In the genomic region with DNA sequence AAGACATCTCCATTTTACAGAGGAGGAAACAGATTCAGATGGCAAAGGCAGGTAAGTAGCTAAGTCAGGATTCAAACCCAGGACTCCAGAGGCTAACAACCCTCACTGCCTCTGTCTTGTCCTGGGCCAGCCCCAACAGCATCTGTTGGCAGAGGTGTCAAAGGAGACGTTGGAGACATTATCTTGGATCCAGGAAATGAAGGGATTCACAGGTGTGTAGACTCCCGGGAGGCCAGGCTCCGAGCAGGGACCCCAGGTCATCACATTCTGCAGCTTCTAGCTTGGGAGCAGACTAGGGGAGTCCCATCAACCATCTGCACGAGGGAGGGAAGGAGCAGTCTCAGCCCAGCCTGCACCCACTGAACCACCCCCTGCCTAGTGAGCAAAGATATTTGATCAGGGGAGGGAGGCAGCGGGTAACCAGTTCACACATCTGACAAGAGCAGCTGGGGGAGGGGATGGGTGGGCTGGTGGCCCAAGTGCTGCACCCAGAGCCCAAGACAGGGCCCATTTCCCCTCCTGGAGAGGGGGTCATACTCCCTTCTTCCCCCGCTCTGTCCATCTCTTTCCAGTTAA, we compare ENCODE assay signal across 9 cellular contexts. TPM values are rescaled to one million over a fixed set of nuclear protein-coding genes. Genes with fewer than 3 reads are reported as not detected.
A peak's percentile ranks its signal among the peaks of the same experiment; 100 is the strongest.
DNase-seq lines count a peak whose midpoint lies in the region; ATAC-seq and TF ChIP-seq lines count a peak whose summit lies in the region.
"Had no signal": no experiment of that assay in that cellular context is flagged by ENCODE, and none has a peak within 500 bp of the region (broad histone marks: within the 10 kb centered on the region; RNA-seq: fewer than 3 reads in every experiment).

No MANE protein-coding gene starts in this region.

- ATAC-seq in GM18519 (IDR thresholded peaks at IDR 0.05; ENCODE audit: low FRiP score, unreplicated experiment) (no peak), GM18907 (IDR thresholded peaks at IDR 0.05; ENCODE audit: unreplicated experiment) (no peak)

- H3K9me3 ChIP-seq in OCI-LY3 (ENCODE audit: insufficient read depth, low read length) = no peaks in the 10 kb centered on the region
- no peaks in the 10 kb centered on the region for H3K9me3 ChIP-seq in hepatocyte (ENCODE audit: low read depth)
- no peaks in the 10 kb centered on the region for H3K9me3 ChIP-seq in thyroid gland

- TF ChIP-seq CTCF in OCI-LY3 (IDR thresholded peaks at IDR 0.05; ENCODE audit: low read depth, low read length) = no peak
- no peak for TF ChIP-seq CTCF in hepatocyte (IDR thresholded peaks at IDR 0.05; ENCODE audit: poor library complexity)
- TF ChIP-seq CTCF in thyroid gland (IDR thresholded peaks at IDR 0.05) = no peak

- intact Hi-C loops in thyroid gland (cut with DNase I) = loop anchor here (5.0 to 10.0 kb wide), 2 partner anchors 84 to 401 kb away; no protein-coding TSS in a partner anchor

- peak overlapping the region; percentile 87; the same call in 1 of the 2 replicates for H3K4me3 ChIP-seq in OCI-LY3 (ENCODE audit: low read length)
- H3K4me3 ChIP-seq in hepatocyte = no peak overlapping the region
- H3K4me3 ChIP-seq in thyroid gland (replicated peaks in 1 of 3) = no peak overlapping the region

- peak overlapping the region; percentile 62 for H3K4me3 Mint-ChIP-seq in activated naive CD8-positive, alpha-beta T cell
- H3K4me3 Mint-ChIP-seq in activated naive CD8-positive, alpha-beta T cell treated with anti-CD3 and anti-CD28 coated beads for 36 hours = no peak overlapping the region

- H3K36me3 Mint-ChIP-seq in activated naive CD8-positive, alpha-beta T cell = peaks cover 3% of the 10 kb centered on the region
- H3K36me3 Mint-ChIP-seq in activated naive CD8-positive, alpha-beta T cell treated with anti-CD3 and anti-CD28 coated beads for 36 hours = no peaks in the 10 kb centered on the region

- no peak overlapping the region for H3K9ac ChIP-seq in OCI-LY3 (ENCODE audit: low read length)

- H3K4me1 ChIP-seq in OCI-LY3 (ENCODE audit: low read length) = no peaks in the 10 kb centered on the region
- H3K4me1 ChIP-seq in hepatocyte (ENCODE audit: insufficient read depth) = peaks cover 12% of the 10 kb centered on the region
- peaks cover 12 to 13% of the 10 kb centered on the region in 2 donors for H3K4me1 ChIP-seq in thyroid gland

- TF ChIP-seq POLR2A in thyroid gland (IDR thresholded peaks at IDR 0.05) = no peak

- H3K79me2 ChIP-seq in OCI-LY3 (ENCODE audit: low read length) (no peaks in the 10 kb centered on the region), hepatocyte (peaks cover 7% of the 10 kb centered on the region)

- H3K27ac ChIP-seq in OCI-LY3 (ENCODE audit: low read length) = no peak overlapping the region
- H3K27ac ChIP-seq in hepatocyte = peak overlapping the region; percentile 89
- peak overlapping the region in 2 of 3 donors; percentile 92 to 93 for H3K27ac ChIP-seq in thyroid gland

- no peak overlapping the region for H2AFZ ChIP-seq in OCI-LY3 (ENCODE audit: low read depth, low read length)
- no peak overlapping the region for H2AFZ ChIP-seq in hepatocyte

- H3K9me2 ChIP-seq in hepatocyte (replicated peaks; ENCODE audit: insufficient read depth) = no peaks in the 10 kb centered on the region

- peaks cover 6% of the 10 kb centered on the region for H3K4me1 Mint-ChIP-seq in activated naive CD8-positive, alpha-beta T cell (ENCODE audit: low read depth)
- peaks cover 6% of the 10 kb centered on the region for H3K4me1 Mint-ChIP-seq in activated naive CD8-positive, alpha-beta T cell treated with anti-CD3 and anti-CD28 coated beads for 36 hours

- WGBS in hepatocyte (ENCODE audit: low lambda C conversion rate, missing lambda C conversion rate) = 58% methylated on average over 6 of the region's 6 CpGs
- 62 to 68% methylated on average over 5 to 6 of the region's 6 CpGs for WGBS in thyroid gland, 2 donors

- no peaks in the 10 kb centered on the region for H4K20me1 ChIP-seq in OCI-LY3 (ENCODE audit: insufficient read depth, low read length)
- H4K20me1 ChIP-seq in hepatocyte (ENCODE audit: insufficient read depth, poor library complexity, severe bottlenecking) = no peaks in the 10 kb centered on the region

- DNase-seq in activated naive CD8-positive, alpha-beta T cell treated with anti-CD3 and anti-CD28 coated beads for 36 hours = no peak
- no peak for DNase-seq in hepatocyte (ENCODE audit: low spot score)
- no peak for DNase-seq in thyroid gland
- DNase-seq in islet precursor cell = no peak

- H3K27ac Mint-ChIP-seq in activated naive CD8-positive, alpha-beta T cell = no peak overlapping the region
- no peak overlapping the region for H3K27ac Mint-ChIP-seq in activated naive CD8-positive, alpha-beta T cell treated with anti-CD3 and anti-CD28 coated beads for 36 hours

- H3K4me2 ChIP-seq in OCI-LY3 (ENCODE audit: low read length) (peak overlapping the region; percentile 60), hepatocyte (peak overlapping the region; percentile 86)

- H3K27me3 ChIP-seq in OCI-LY3 (ENCODE audit: low read depth, low read length) (no peaks in the 10 kb centered on the region), hepatocyte (no peaks in the 10 kb centered on the region), thyroid gland (no peaks in the 10 kb centered on the region)

- H3K27me3 Mint-ChIP-seq in activated naive CD8-positive, alpha-beta T cell = peaks cover 2% of the 10 kb centered on the region
- peaks cover 4% of the 10 kb centered on the region for H3K27me3 Mint-ChIP-seq in activated naive CD8-positive, alpha-beta T cell treated with anti-CD3 and anti-CD28 coated beads for 36 hours

- H3K36me3 ChIP-seq in OCI-LY3 (replicated peaks; ENCODE audit: low read depth, low read length) (no peaks in the 10 kb centered on the region), hepatocyte (replicated peaks; ENCODE audit: insufficient read depth, low read depth) (no peaks in the 10 kb centered on the region), thyroid gland (peaks cover 2 to 3% of the 10 kb centered on the region in 2 donors)

- no peaks in the 10 kb centered on the region for H3K9me3 Mint-ChIP-seq in activated naive CD8-positive, alpha-beta T cell (ENCODE audit: low read depth)
- no peaks in the 10 kb centered on the region for H3K9me3 Mint-ChIP-seq in activated naive CD8-positive, alpha-beta T cell treated with anti-CD3 and anti-CD28 coated beads for 36 hours

RNA-seq across cellular contexts. Expression of gene B9D1, which starts 1.0 kb away (rescaled TPM):
- 1 to 10 TPM; 4.7 to 7.3 TPM for total RNA-seq in activated naive CD8-positive, alpha-beta T cell treated with anti-CD3 and anti-CD28 coated beads for 36 hours
- total RNA-seq in hepatocyte (19.0 and 29.6 TPM in 2 replicates), thyroid gland (100 to 1,000 TPM in 2 of 4 donors, 10 to 100 TPM in 2; 45.0 to 104 (median 90.3) TPM)
- polyA plus RNA-seq in hepatocyte = 30.8 and 51.3 TPM in 2 replicates

RNA-seq across cellular contexts. Expression of gene MAPK7, which starts 14.8 kb away (rescaled TPM):
- total RNA-seq in activated naive CD8-positive, alpha-beta T cell treated with anti-CD3 and anti-CD28 coated beads for 36 hours = 10 to 100 TPM; 14.0 to 16.0 TPM
- total RNA-seq in hepatocyte (19.9 and 26.1 TPM in 2 replicates), thyroid gland (10 to 100 TPM; 22.4 to 46.5 (median 31.3) TPM)
- 36.9 and 49.0 TPM in 2 replicates for polyA plus RNA-seq in hepatocyte

RNA-seq across cellular contexts. Expression of gene MFAP4, which starts 23.4 kb away (rescaled TPM):
- total RNA-seq in activated naive CD8-positive, alpha-beta T cell treated with anti-CD3 and anti-CD28 coated beads for 36 hours = under 1 TPM; 0.14 to 0.41 TPM
- 360 and 362 TPM in 2 replicates for total RNA-seq in hepatocyte
- polyA plus RNA-seq in hepatocyte = 739 and 801 TPM in 2 replicates
- 100 to 1,000 TPM in 1 of 4 donors, 10 to 100 TPM in 3; 12.6 to 105 (median 53.5) TPM for total RNA-seq in thyroid gland
- total RNA-seq: dermis microvascular lymphatic vessel endothelial cell had no signal

RNA-seq across cellular contexts. Expression of gene RNF112, which starts 47.5 kb away (rescaled TPM):
- total RNA-seq in activated naive CD8-positive, alpha-beta T cell treated with anti-CD3 and anti-CD28 coated beads for 36 hours = under 1 TPM in 1 of 2 experiments, not detected in 1; 0.10 TPM
- 5.4 and 7.8 TPM in 2 replicates for total RNA-seq in hepatocyte
- polyA plus RNA-seq in hepatocyte = 8.6 and 11.3 TPM in 2 replicates
- 1 to 10 TPM in 3 of 4 donors, under 1 TPM in 1; 0.83 to 3.5 (median 2.2) TPM for total RNA-seq in thyroid gland

Comparison
In these comparisons a context has a peak if more than half of its experiments do, and no peak if none do; other contexts are left out.
1. RNA of gene MFAP4, which starts 23.4 kb away (total RNA-seq): 360 to 362 TPM in hepatocyte and 12.6 to 105 TPM in thyroid gland; 0.14 to 0.41 TPM in activated naive CD8-positive, alpha-beta T cell treated with anti-CD3 and anti-CD28 coated beads for 36 hours; every median in the first group is over 4 times any median in the second.